In genomic region chr6:42890311-42891198, GRCh38 we compare ENCODE assay signal across 8 cellular contexts. TPM values are rescaled to one million over a fixed set of nuclear protein-coding genes. Genes with fewer than 3 reads are reported as not detected.
DNase-seq lines count a peak whose midpoint lies in the region; FAIRE-seq and TF ChIP-seq lines count a peak whose summit lies in the region.

No MANE protein-coding gene starts in this region.

- DNase-seq in ELF-1 (ENCODE audit: low read depth, low spot score) (peak; percentile 98), H54 (ENCODE audit: insufficient read length, low spot score) (peak; percentile 77), M059J (ENCODE audit: low read depth) (peak; percentile 97), SIG-M5 treated with dmso at 0.1 percent for 504 hours (lab: John Stamatoyannopoulos, UW; ENCODE audit: unreplicated experiment) (peak; percentile 93), foreskin melanocyte (peak; percentile 95)
- DNase-seq in activated naive CD4-positive, alpha-beta T cell (lab: John Stamatoyannopoulos, UW), result peak; percentile 67 to 80 (median 73)

- peaks cover 12% of the 10 kb centered on the region for H3K4me1 ChIP-seq in neuron (ENCODE audit: insufficient read depth, low read length)
- H3K4me1 ChIP-seq in stomach smooth muscle (ENCODE audit: control insufficient read depth, insufficient read depth, low read length), result peaks cover 9% of the 10 kb centered on the region

- H2AFZ ChIP-seq in neuron (ENCODE audit: low read depth, low read length), result peak overlapping the region; percentile 14

- peak overlapping the region; percentile 88 for H3K27ac ChIP-seq in stomach smooth muscle (ENCODE audit: low read length)

- peak overlapping the region; percentile 68 to 93 for H3K9ac ChIP-seq in stomach smooth muscle (ENCODE audit: low read length in 2 of 2)

- TF ChIP-seq POLR2A in H54 (IDR thresholded peaks at IDR 0.05; ENCODE audit: low read depth, low read length), result peak; percentile 68

- H3K36me3 ChIP-seq in neuron (ENCODE audit: insufficient read depth, low read length) (peaks cover 8% of the 10 kb centered on the region), stomach smooth muscle (ENCODE audit: control insufficient read depth in 2 of 2, insufficient read depth in 2 of 2, low read length in 2 of 2) (peaks cover 6 to 9% of the 10 kb centered on the region in 2 donors)

- H3K4me3 ChIP-seq in neuron (ENCODE audit: low read length) (peak overlapping the region; percentile 77), stomach smooth muscle (ENCODE audit: low read length in 2 of 2) (peak overlapping the region; percentile 89 to 97)

- no peaks in the 10 kb centered on the region for H3K27me3 ChIP-seq in neuron (ENCODE audit: insufficient read depth, low read length)
- no peaks in the 10 kb centered on the region for H3K27me3 ChIP-seq in stomach smooth muscle (ENCODE audit: control insufficient read depth in 1 of 2, insufficient read depth in 2 of 2, low read length in 2 of 2)

- no peak for FAIRE-seq in H54 (lab: Jason Lieb, UNC)

- no peaks in the 10 kb centered on the region for H3K9me3 ChIP-seq in neuron (ENCODE audit: low read length)
- no peaks in the 10 kb centered on the region for H3K9me3 ChIP-seq in stomach smooth muscle (ENCODE audit: control insufficient read depth in 2 of 2, low read length in 2 of 2)

RNA-seq across cellular contexts. Expression of gene RPL7L1, which starts 11.1 kb away (rescaled TPM):
- 174 and 187 TPM in 2 replicates for total RNA-seq in M059J (2014; rRNA removed; shearing (Covaris generic))

RNA-seq across cellular contexts. Expression of gene PTCRA, which starts 25.3 kb away (rescaled TPM):
- total RNA-seq in M059J (2014; rRNA removed; shearing (Covaris generic)), result not detected in 2 replicates

RNA-seq across cellular contexts. Expression of gene CNPY3, which starts 38.7 kb away (rescaled TPM):
- 58.0 and 78.3 TPM in 2 replicates for total RNA-seq in M059J (2014; rRNA removed; shearing (Covaris generic))

Comparison
In these comparisons a context has a peak if more than half of its experiments do, and no peak if none do; other contexts are left out.
1. Peak in every context shown above with its lines: DNase-seq, H3K4me3 ChIP-seq and H3K27ac ChIP-seq.